23 cellular contexts compared by ENCODE assay signal in the genomic region with DNA sequence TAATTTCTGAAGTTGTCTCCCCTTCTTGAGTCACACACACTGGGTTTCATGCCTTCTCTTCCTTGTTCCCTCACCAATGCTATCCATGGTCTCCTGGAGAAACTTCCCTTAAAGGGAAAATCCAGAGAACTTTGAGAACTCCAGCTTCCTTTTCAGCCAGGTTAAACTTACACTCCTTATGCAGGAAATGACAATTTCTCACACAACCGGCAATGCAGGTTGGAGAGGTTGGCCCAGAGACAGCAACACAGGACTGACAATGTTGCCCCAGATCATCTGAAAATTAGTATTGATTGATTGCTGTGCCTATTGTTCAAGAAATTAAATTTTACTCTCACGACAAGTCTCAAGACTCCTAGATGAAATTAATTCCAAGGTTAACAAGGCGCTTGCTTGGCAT.
"Had no signal": no experiment of that assay in that cellular context is flagged by ENCODE, and none has a peak within 500 bp of the region (broad histone marks: within the 10 kb centered on the region; RNA-seq: fewer than 3 reads in every experiment).

No MANE protein-coding gene starts in this region.

- H3K9me3 ChIP-seq: adrenal gland had no signal

- H3K4me1 Mint-ChIP-seq: activated CD4-positive, alpha-beta memory T cell treated with anti-CD3 and anti-CD28 coated beads, Interleukin-2, amount 10 ng/mL, durations not matched to agents 7 days and 5 days; activated CD4-positive, alpha-beta T cell treated with anti-CD3 and anti-CD28 coated beads for 36 hours; activated naive CD8-positive, alpha-beta T cell treated with anti-CD3 and anti-CD28 coated beads, Interleukin-2, amount 10 ng/mL, durations not matched to agents 7 days and 5 days; T-helper 17 cell had no signal

- H3K4me3 ChIP-seq: adrenal gland, K562 had no signal

- DNase-seq: activated CD4-positive, alpha-beta memory T cell treated with anti-CD3 and anti-CD28 coated beads, Interleukin-2, amount 10 ng/mL, durations not matched to agents 7 days and 5 days; activated CD4-positive, alpha-beta T cell treated with anti-CD3 and anti-CD28 coated beads for 36 hours; activated CD4-positive, alpha-beta T cell treated with anti-CD3 and anti-CD28 coated beads, Interleukin-2, amount 50 U/mL, for 1 hour; activated gamma-delta T cell treated with Interleukin-2 at 50 U/mL for 16 hours; activated naive CD4-positive, alpha-beta T cell treated with anti-CD3 and anti-CD28 coated beads, Interleukin-2, amount 50 U/mL, for 16 hours; activated naive CD8-positive, alpha-beta T cell treated with anti-CD3 and anti-CD28 coated beads, Interleukin-2, amount 10 ng/mL, durations not matched to agents 7 days and 5 days; activated T-cell treated with anti-CD3 and anti-CD28 coated beads for 4 hours; activated T-cell treated with anti-CD3 and anti-CD28 coated beads, Interleukin-2, amount 50 U/mL, for 72 hours; adrenal gland; anterior cingulate cortex; caudate nucleus; Karpas-422; NCI-H1105 treated with DMSO at 0.1 percent for 48 hours; NCI-H1436 treated with DMSO at 0.1 percent for 48 hours; NCI-H187; NCI-H2081; NCI-H510A treated with DMSO at 0.1 percent for 48 hours; NCI-H69; SHP77 treated with DMSO at 0.1 percent for 48 hours; T-helper 17 cell; T-helper 9 cell had no signal

- H3K27me3 Mint-ChIP-seq: activated CD4-positive, alpha-beta memory T cell treated with anti-CD3 and anti-CD28 coated beads, Interleukin-2, amount 10 ng/mL, durations not matched to agents 7 days and 5 days; activated naive CD8-positive, alpha-beta T cell treated with anti-CD3 and anti-CD28 coated beads, Interleukin-2, amount 10 ng/mL, durations not matched to agents 7 days and 5 days had no signal

- H3K4me3 Mint-ChIP-seq: activated CD4-positive, alpha-beta memory T cell treated with anti-CD3 and anti-CD28 coated beads, Interleukin-2, amount 10 ng/mL, durations not matched to agents 7 days and 5 days; activated CD4-positive, alpha-beta T cell treated with anti-CD3 and anti-CD28 coated beads for 36 hours; activated naive CD8-positive, alpha-beta T cell treated with anti-CD3 and anti-CD28 coated beads, Interleukin-2, amount 10 ng/mL, durations not matched to agents 7 days and 5 days; activated T-cell treated with anti-CD3 and anti-CD28 coated beads, Interleukin-2, amount 50 U/mL, for 72 hours; T-helper 17 cell had no signal

- H3K27me3 ChIP-seq: adrenal gland had no signal

- H3K9me3 Mint-ChIP-seq: activated CD4-positive, alpha-beta memory T cell treated with anti-CD3 and anti-CD28 coated beads, Interleukin-2, amount 10 ng/mL, durations not matched to agents 7 days and 5 days; activated naive CD8-positive, alpha-beta T cell treated with anti-CD3 and anti-CD28 coated beads, Interleukin-2, amount 10 ng/mL, durations not matched to agents 7 days and 5 days; activated T-cell treated with anti-CD3 and anti-CD28 coated beads, Interleukin-2, amount 50 U/mL, for 72 hours; activated T-helper 2 cell treated with anti-CD3 and anti-CD28 coated beads, Interferon-gamma antibody, Interleukin-2, Interleukin-4, amounts not matched to agents 10 μg/mL and 5 μg/mL and 100 μg/mL, durations not matched to agents 14 hours and 24 hours and 36 hours had no signal

- H3K36me3 ChIP-seq: adrenal gland had no signal

- H3K27ac Mint-ChIP-seq: activated CD4-positive, alpha-beta memory T cell treated with anti-CD3 and anti-CD28 coated beads, Interleukin-2, amount 10 ng/mL, durations not matched to agents 7 days and 5 days; activated CD4-positive, alpha-beta T cell treated with anti-CD3 and anti-CD28 coated beads for 36 hours; activated naive CD8-positive, alpha-beta T cell treated with anti-CD3 and anti-CD28 coated beads, Interleukin-2, amount 10 ng/mL, durations not matched to agents 7 days and 5 days; activated T-cell treated with anti-CD3 and anti-CD28 coated beads, Interleukin-2, amount 50 U/mL, for 72 hours; activated T-helper 2 cell treated with anti-CD3 and anti-CD28 coated beads, Interferon-gamma antibody, Interleukin-2, Interleukin-4, amounts not matched to agents 10 μg/mL and 5 μg/mL and 100 μg/mL, durations not matched to agents 14 hours and 24 hours and 36 hours; T-helper 17 cell had no signal

- H3K36me3 Mint-ChIP-seq: activated naive CD8-positive, alpha-beta T cell treated with anti-CD3 and anti-CD28 coated beads, Interleukin-2, amount 10 ng/mL, durations not matched to agents 7 days and 5 days had no signal

- H3K27ac ChIP-seq: adrenal gland had no signal

- H3K4me1 ChIP-seq: adrenal gland had no signal

- ATAC-seq: activated CD4-positive, alpha-beta T cell treated with anti-CD3 and anti-CD28 coated beads for 36 hours; activated T-cell treated with anti-CD3 and anti-CD28 coated beads, Interleukin-2, amount 50 U/mL, for 72 hours; K562; T-helper 17 cell had no signal
